Comparison of ENCODE assay signal across 18 cellular contexts in the genomic region with DNA sequence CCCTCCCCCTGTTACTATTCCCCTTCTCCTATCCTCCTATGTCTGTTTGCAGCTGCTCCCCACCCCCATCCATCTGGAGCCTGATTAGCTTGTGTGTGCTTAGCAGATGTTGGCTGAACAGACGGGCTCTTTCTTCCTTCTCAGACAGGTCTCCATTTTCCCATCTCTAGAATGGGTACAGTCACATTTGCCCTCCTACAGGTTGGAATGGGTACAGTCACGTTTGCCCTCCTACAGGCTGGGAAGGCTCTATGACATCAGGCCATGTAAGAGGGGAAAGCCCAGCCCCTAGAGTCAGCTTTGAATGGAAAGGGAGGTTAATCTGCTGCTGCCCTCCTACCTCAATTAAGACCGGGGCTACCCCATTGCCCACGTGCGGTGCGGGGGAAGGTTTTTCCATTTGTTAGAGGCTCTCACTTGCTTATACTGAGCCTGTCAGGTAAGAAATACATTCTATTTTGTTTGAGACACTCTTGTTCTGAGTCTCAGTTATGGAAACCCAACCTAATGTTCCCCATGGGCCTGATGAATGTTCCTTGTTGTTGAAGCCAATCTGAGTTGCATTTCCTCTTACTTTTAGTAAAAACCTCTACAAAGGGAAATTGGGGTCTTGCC. TPM values are rescaled to one million over a fixed set of nuclear protein-coding genes. Genes with fewer than 3 reads are reported as not detected.
A peak's percentile ranks its signal among the peaks of the same experiment; 100 is the strongest.
DNase-seq lines count a peak whose midpoint lies in the region; ATAC-seq and TF ChIP-seq lines count a peak whose summit lies in the region.
"Had no signal": no experiment of that assay in that cellular context is flagged by ENCODE, and none has a peak within 500 bp of the region (broad histone marks: within the 10 kb centered on the region; RNA-seq: fewer than 3 reads in every experiment).

No MANE protein-coding gene starts in this region.

- no peak overlapping the region; the same call in 1 of the 2 replicates for H2AFZ ChIP-seq in GM23338

- no peaks in the 10 kb centered on the region for H4K20me1 ChIP-seq in GM23338 (replicated peaks; ENCODE audit: insufficient read depth)

- peaks cover 38% of the 10 kb centered on the region for H3K9me3 Mint-ChIP-seq in GM23338
- H3K9me3 Mint-ChIP-seq: CD4-positive, alpha-beta T cell had no signal

- H3K27me3 Mint-ChIP-seq in GM23338 (ENCODE audit: insufficient read depth, low read depth, poor library complexity), result peaks cover 3% of the 10 kb centered on the region
- H3K27me3 Mint-ChIP-seq: CD4-positive, alpha-beta T cell had no signal

- no peaks in the 10 kb centered on the region for H3K4me1 Mint-ChIP-seq in GM23338

- H3K27me3 ChIP-seq in GM23338 (ENCODE audit: insufficient read depth) (no peaks in the 10 kb centered on the region), ascending aorta (no peaks in the 10 kb centered on the region), BE2C (no peaks in the 10 kb centered on the region)
- H3K27me3 ChIP-seq: dorsolateral prefrontal cortex, foreskin keratinocyte, transverse colon had no signal

- H3K27ac Mint-ChIP-seq in GM23338, result no peak overlapping the region
- H3K27ac Mint-ChIP-seq: CD4-positive, alpha-beta T cell had no signal

- H3K27ac ChIP-seq in GM23338 (ENCODE audit: low read depth) (no peak overlapping the region), ascending aorta (no peak overlapping the region)
- H3K27ac ChIP-seq: dorsolateral prefrontal cortex, foreskin keratinocyte, prostate gland, SK-N-MC, transverse colon had no signal

- ATAC-seq in GM23338, result no peak
- ATAC-seq in GM19463 (IDR thresholded peaks at IDR 0.05; ENCODE audit: unreplicated experiment), result no peak
- ATAC-seq in GM21360 (IDR thresholded peaks at IDR 0.05; ENCODE audit: unreplicated experiment), result no peak
- ATAC-seq: foreskin keratinocyte, mucosa of descending colon had no signal

- H3K79me2 ChIP-seq in GM23338 (replicated peaks; ENCODE audit: insufficient read depth), result no peaks in the 10 kb centered on the region

- H3K36me3 Mint-ChIP-seq in GM23338 (ENCODE audit: low read depth), result peaks cover 4% of the 10 kb centered on the region; the same call in 1 of the 3 replicates

- no peak overlapping the region for H3K4me2 ChIP-seq in GM23338

- peak; percentile 73 for DNase-seq in GM12865 (ENCODE audit: low read depth)
- DNase-seq in GM23338 (ENCODE audit: low spot score), result no peak
- peak; percentile 39 to 49 for DNase-seq in activated CD4-positive, alpha-beta T cell treated with anti-CD3 and anti-CD28 coated beads, Interleukin-2, amount 50 U/mL, for 4 hours
- DNase-seq in stimulated activated CD4-positive, alpha-beta T cell treated with anti-CD3 and anti-CD28 coated beads, Interleukin-12 subunit alpha, Interleukin-12 subunit beta, amount 100 ng/mL, for 48 hours (ENCODE audit: low read depth in 2 of 3, low spot score in 1 of 3), result peak; percentile 46 to 69 (median 63)
- no peak for DNase-seq in ascending aorta (ENCODE audit: low spot score in 2 of 2)
- DNase-seq in BE2C, result no peak
- DNase-seq: aorta; CD4-positive, alpha-beta T cell; dorsolateral prefrontal cortex; foreskin keratinocyte; mucosa of descending colon; NCI-H1436 treated with DMSO at 0.1 percent for 48 hours; transverse colon had no signal

- no peaks in the 10 kb centered on the region for H3K9me2 ChIP-seq in GM23338 (ENCODE audit: insufficient read depth)

- H3K4me1 ChIP-seq in GM23338 (ENCODE audit: insufficient read depth) (no peaks in the 10 kb centered on the region; the same call in 1 of the 2 replicates), ascending aorta (no peaks in the 10 kb centered on the region), BE2C (no peaks in the 10 kb centered on the region)
- H3K4me1 ChIP-seq: foreskin keratinocyte, prostate gland, transverse colon had no signal

- H3K36me3 ChIP-seq in GM23338 (ENCODE audit: insufficient read depth), result no peaks in the 10 kb centered on the region
- H3K36me3 ChIP-seq in ascending aorta, result no peaks in the 10 kb centered on the region
- H3K36me3 ChIP-seq in BE2C, result no peaks in the 10 kb centered on the region
- H3K36me3 ChIP-seq: prostate gland, transverse colon had no signal

- H3K4me3 Mint-ChIP-seq in GM23338, result no peak overlapping the region
- H3K4me3 Mint-ChIP-seq: CD4-positive, alpha-beta T cell had no signal

- TF ChIP-seq CTCF in GM12865 (IDR thresholded peaks at IDR 0.05; ENCODE audit: insufficient read depth, low read depth, low read length, missing control alignments), result peak; percentile 29
- TF ChIP-seq CTCF in GM23338 (conservative IDR thresholded peaks at IDR 0.05; ENCODE audit: low read depth in 2 of 2), result peak in 1 of 2 experiments; percentile 45; a peak in 2 of 4 replicates
- no peak for TF ChIP-seq CTCF in ascending aorta (IDR thresholded peaks at IDR 0.05)
- no peak for TF ChIP-seq CTCF in BE2C (IDR thresholded peaks at IDR 0.05; ENCODE audit: low read depth, low read length)

- intact Hi-C loops in ascending aorta (cut with DNase I), result no loop called here

- H3F3A ChIP-seq in GM23338 (replicated peaks; ENCODE audit: low read depth), result no peaks in the 10 kb centered on the region

- H3K4me3 ChIP-seq in GM12865 (ENCODE audit: low read depth, low read length) (no peak overlapping the region), GM23338 (no peak overlapping the region), ascending aorta (no peak overlapping the region), BE2C (ENCODE audit: low read depth, low read length) (no peak overlapping the region)
- H3K4me3 ChIP-seq: dorsolateral prefrontal cortex, mucosa of descending colon, prostate gland, SK-N-MC, transverse colon had no signal

- H3K9me3 ChIP-seq in ascending aorta, result no peaks in the 10 kb centered on the region
- H3K9me3 ChIP-seq in BE2C, result no peaks in the 10 kb centered on the region
- H3K9me3 ChIP-seq: mucosa of descending colon, prostate gland, transverse colon had no signal

TF ChIP-seq in GM23338, 12 proteins besides CTCF, POLR2A, EP300 and RAD21:
- no peak for TF ChIP-seq POLR2AphosphoS5 (IDR thresholded peaks at IDR 0.05; ENCODE audit: low read depth)
- peak; percentile 23; the same call in 1 of the 2 replicates for TF ChIP-seq CREB1 (CRISPR knock-in tag; IDR thresholded peaks at IDR 0.05; ENCODE audit: low read depth)

RNA-seq across cellular contexts. Expression of a gene that starts 2.2 kb away (rescaled TPM):
- total RNA-seq in GM23338 (2014; rRNA removed; shearing (Covaris generic)), result 0.17 TPM in 1 of 2 replicates, not detected in the other
- polyA plus RNA-seq in GM23338 (2016; fragmentation: Nextera tagmentation; extraction: Ambion mirVana), result 0.21 TPM in 1 of 2 replicates, not detected in the other
- not detected for total RNA-seq in ascending aorta
- polyA plus RNA-seq in BE2C (2012; ENCODE audit: insufficient read depth, insufficient read length, low read depth), result not detected
- total RNA-seq: CD4-positive, alpha-beta T cell; foreskin keratinocyte; H4 had no signal
- polyA plus RNA-seq: aorta, foreskin keratinocyte had no signal

RNA-seq across cellular contexts. Expression of a gene that starts 8.9 kb away (rescaled TPM):
- 289 and 398 TPM in 2 replicates for total RNA-seq in GM23338 (2014; rRNA removed; shearing (Covaris generic))
- 463 and 501 TPM in 2 replicates for polyA plus RNA-seq in GM23338 (2016; fragmentation: Nextera tagmentation; extraction: Ambion mirVana)
- total RNA-seq in ascending aorta, result 612 TPM
- polyA plus RNA-seq in BE2C (2012; ENCODE audit: insufficient read depth, insufficient read length, low read depth), result 947 TPM

RNA-seq across cellular contexts. Expression of a gene that starts 51.3 kb away (rescaled TPM):
- 104 and 107 TPM in 2 replicates for total RNA-seq in GM23338 (2014; rRNA removed; shearing (Covaris generic))
- 268 and 277 TPM in 2 replicates for polyA plus RNA-seq in GM23338 (2016; fragmentation: Nextera tagmentation; extraction: Ambion mirVana)
- total RNA-seq in ascending aorta, result 88.7 TPM
- polyA plus RNA-seq in BE2C (2012; ENCODE audit: insufficient read depth, insufficient read length, low read depth), result 236 TPM

Comparison
In these comparisons a context has a peak if more than half of its experiments do, and no peak if none do; other contexts are left out.
1. DNase-seq: peak in GM12865 (single experiment), activated CD4-positive, alpha-beta T cell treated with anti-CD3 and anti-CD28 coated beads, Interleukin-2, amount 50 U/mL, for 4 hours (2 of 2) and stimulated activated CD4-positive, alpha-beta T cell treated with anti-CD3 and anti-CD28 coated beads, Interleukin-12 subunit alpha, Interleukin-12 subunit beta, amount 100 ng/mL, for 48 hours (3 of 3); none in GM23338 (single experiment), ascending aorta (0 of 2) and BE2C (single experiment).